Comparison of ENCODE assay signal across 11 cellular contexts in genomic region chr20:40532103-40532502, GRCh38.
DNase-seq lines count a peak whose midpoint lies in the region; ATAC-seq and TF ChIP-seq lines count a peak whose summit lies in the region.
"Had no signal": no experiment of that assay in that cellular context is flagged by ENCODE, and none has a peak within 500 bp of the region (broad histone marks: within the 10 kb centered on the region; RNA-seq: fewer than 3 reads in every experiment).

No MANE protein-coding gene starts in this region.

- CTCF ChIA-PET in SK-N-SH (lab: Yijun Ruan, JAX) = no interaction called here

- H3K4me1 ChIP-seq in SK-N-SH (ENCODE audit: control insufficient read depth in 1 of 2, insufficient read depth in 2 of 2, low read depth in 1 of 2, low read length in 1 of 2) (no peaks in the 10 kb centered on the region), mucosa of descending colon (ENCODE audit: low read depth) (no peaks in the 10 kb centered on the region)
- H3K4me1 ChIP-seq: uterus had no signal

- 23% methylated on average over 4 of the region's 4 CpGs for WGBS in SK-N-SH (ENCODE audit: low lambda C conversion rate)

- H4K20me1 ChIP-seq in SK-N-SH (ENCODE audit: insufficient read depth) = no peaks in the 10 kb centered on the region

- H3K4me2 ChIP-seq in SK-N-SH = no peak overlapping the region

- H3K27me3 Mint-ChIP-seq in activated T-helper 1 cell treated with anti-CD3 and anti-CD28 coated beads, Interleukin-12 subunit alpha, Interleukin-12 subunit beta, Interleukin-2, Interleukin-4 antibody, amounts not matched to agents 30 ng/mL and 10 ng/mL and 1 ng/mL, durations not matched to agents 14 hours and 24 hours and 36 hours (ENCODE audit: insufficient read depth) = no peaks in the 10 kb centered on the region
- H3K27me3 Mint-ChIP-seq in effector memory CD8-positive, alpha-beta T cell = peaks cover 4 to 11% of the 10 kb centered on the region in 2 donors
- H3K27me3 Mint-ChIP-seq: CD4-positive, CD25-positive, alpha-beta regulatory T cell had no signal

- intact Hi-C loops in mucosa of descending colon (cut with DNase I, micrococcal nuclease) = no loop called here
- intact Hi-C loops in activated T-helper 1 cell treated with anti-CD3 and anti-CD28 coated beads, Interleukin-12 subunit alpha, Interleukin-12 subunit beta, Interleukin-2, Interleukin-4 antibody, amounts not matched to agents 30 ng/mL and 10 ng/mL and 1 ng/mL, durations not matched to agents 14 hours and 24 hours and 36 hours (cut with micrococcal nuclease) = no loop called here

- no peak overlapping the region for H3K4me3 Mint-ChIP-seq in activated T-helper 1 cell treated with anti-CD3 and anti-CD28 coated beads, Interleukin-12 subunit alpha, Interleukin-12 subunit beta, Interleukin-2, Interleukin-4 antibody, amounts not matched to agents 30 ng/mL and 10 ng/mL and 1 ng/mL, durations not matched to agents 14 hours and 24 hours and 36 hours
- no peak overlapping the region for H3K4me3 Mint-ChIP-seq in effector memory CD8-positive, alpha-beta T cell
- H3K4me3 Mint-ChIP-seq: CD4-positive, CD25-positive, alpha-beta regulatory T cell had no signal

- no peak overlapping the region for H3K9ac ChIP-seq in SK-N-SH

- H3K9me2 ChIP-seq in SK-N-SH = no peaks in the 10 kb centered on the region

- H3K27ac Mint-ChIP-seq in activated T-helper 1 cell treated with anti-CD3 and anti-CD28 coated beads, Interleukin-12 subunit alpha, Interleukin-12 subunit beta, Interleukin-2, Interleukin-4 antibody, amounts not matched to agents 30 ng/mL and 10 ng/mL and 1 ng/mL, durations not matched to agents 14 hours and 24 hours and 36 hours = no peak overlapping the region
- no peak overlapping the region for H3K27ac Mint-ChIP-seq in effector memory CD8-positive, alpha-beta T cell
- H3K27ac Mint-ChIP-seq: CD4-positive, CD25-positive, alpha-beta regulatory T cell had no signal

- H3K36me3 Mint-ChIP-seq in activated T-helper 1 cell treated with anti-CD3 and anti-CD28 coated beads, Interleukin-12 subunit alpha, Interleukin-12 subunit beta, Interleukin-2, Interleukin-4 antibody, amounts not matched to agents 30 ng/mL and 10 ng/mL and 1 ng/mL, durations not matched to agents 14 hours and 24 hours and 36 hours (ENCODE audit: low read depth) = no peaks in the 10 kb centered on the region
- H3K36me3 Mint-ChIP-seq in effector memory CD8-positive, alpha-beta T cell (ENCODE audit: insufficient read depth) = no peaks in the 10 kb centered on the region
- H3K36me3 Mint-ChIP-seq: CD4-positive, CD25-positive, alpha-beta regulatory T cell had no signal

- H3K27me3 ChIP-seq in SK-N-SH (ENCODE audit: insufficient read depth) = peaks cover 3% of the 10 kb centered on the region; the same call in 1 of the 2 replicates
- H3K27me3 ChIP-seq: uterus had no signal

- no peaks in the 10 kb centered on the region for H3F3A ChIP-seq in SK-N-SH (replicated peaks; ENCODE audit: insufficient read depth)

- no peaks in the 10 kb centered on the region for H3K79me2 ChIP-seq in SK-N-SH (ENCODE audit: insufficient read depth)

- DNase-seq in SK-N-SH = no peak
- peak; percentile 13 for DNase-seq in astrocyte of the hippocampus (ENCODE audit: low read depth, low spot score)
- DNase-seq in mucosa of descending colon = no peak
- DNase-seq in activated T-helper 1 cell treated with anti-CD3 and anti-CD28 coated beads, Interleukin-12 subunit alpha, Interleukin-12 subunit beta, Interleukin-2, Interleukin-4 antibody, amounts not matched to agents 30 ng/mL and 10 ng/mL and 1 ng/mL, durations not matched to agents 14 hours and 24 hours and 36 hours (ENCODE audit: low spot score) = no peak
- DNase-seq in effector memory CD8-positive, alpha-beta T cell = no peak
- DNase-seq: MV-4-11, uterus had no signal

- TF ChIP-seq EP300 in SK-N-SH (IDR thresholded peaks at IDR 0.05; ENCODE audit: borderline replicate concordance in 1 of 2, low read depth in 1 of 2, low read length in 1 of 2) (no peak), Ishikawa (IDR thresholded peaks at IDR 0.05; ENCODE audit: borderline replicate concordance) (no peak)

- no peak overlapping the region for H2AFZ ChIP-seq in SK-N-SH (ENCODE audit: low read depth)

- H3K4me3 ChIP-seq in SK-N-SH (ENCODE audit: low read depth in 2 of 2, low read length in 1 of 2) (no peak overlapping the region), mucosa of descending colon (no peak overlapping the region)
- H3K4me3 ChIP-seq: uterus had no signal

- peaks cover 19% of the 10 kb centered on the region for H3K9me3 Mint-ChIP-seq in activated T-helper 1 cell treated with anti-CD3 and anti-CD28 coated beads, Interleukin-12 subunit alpha, Interleukin-12 subunit beta, Interleukin-2, Interleukin-4 antibody, amounts not matched to agents 30 ng/mL and 10 ng/mL and 1 ng/mL, durations not matched to agents 14 hours and 24 hours and 36 hours
- H3K9me3 Mint-ChIP-seq in effector memory CD8-positive, alpha-beta T cell = peaks cover 8 to 18% of the 10 kb centered on the region in 2 donors

- POLR2A ChIA-PET in SK-N-SH (lab: Yijun Ruan, JAX) = no interaction called here

- TF ChIP-seq CTCF in SK-N-SH (IDR thresholded peaks at IDR 0.05) (peak; percentile 51), mucosa of descending colon (IDR thresholded peaks at IDR 0.05) (no peak)

- TF ChIP-seq RAD21 in SK-N-SH (IDR thresholded peaks at IDR 0.05; ENCODE audit: low read length) = peak; percentile 24
- TF ChIP-seq RAD21 in Ishikawa (IDR thresholded peaks at IDR 0.05; ENCODE audit: low read depth) = peak; percentile 26; the same call in 1 of the 2 replicates

- no peak for ATAC-seq in SK-N-SH treated with all-trans-retinoic acid at 6 μM for 48 hours
- peak; percentile 46 for ATAC-seq in mucosa of descending colon
- ATAC-seq in GM18520 (IDR thresholded peaks at IDR 0.05; ENCODE audit: unreplicated experiment) = no peak
- no peak for ATAC-seq in effector memory CD8-positive, alpha-beta T cell (replicated peaks)

- H3K9me3 ChIP-seq in SK-N-SH (peaks cover 7% of the 10 kb centered on the region; the same call in 1 of the 2 replicates), mucosa of descending colon (peaks cover 14% of the 10 kb centered on the region)
- H3K9me3 ChIP-seq: uterus had no signal

- no peaks in the 10 kb centered on the region for H3K4me1 Mint-ChIP-seq in activated T-helper 1 cell treated with anti-CD3 and anti-CD28 coated beads, Interleukin-12 subunit alpha, Interleukin-12 subunit beta, Interleukin-2, Interleukin-4 antibody, amounts not matched to agents 30 ng/mL and 10 ng/mL and 1 ng/mL, durations not matched to agents 14 hours and 24 hours and 36 hours (ENCODE audit: low read depth)
- no peaks in the 10 kb centered on the region for H3K4me1 Mint-ChIP-seq in effector memory CD8-positive, alpha-beta T cell (ENCODE audit: low read depth in 2 of 2)
- H3K4me1 Mint-ChIP-seq: CD4-positive, CD25-positive, alpha-beta regulatory T cell had no signal

- H3K27ac ChIP-seq in SK-N-SH (ENCODE audit: low read depth in 2 of 2, low read length in 1 of 2) = no peak overlapping the region
- H3K27ac ChIP-seq: uterus had no signal

- H3K36me3 ChIP-seq in SK-N-SH (replicated peaks in 1 of 2; ENCODE audit: control insufficient read depth in 1 of 2, insufficient read depth in 2 of 2, low read length in 1 of 2) (no peaks in the 10 kb centered on the region), mucosa of descending colon (ENCODE audit: low read depth) (no peaks in the 10 kb centered on the region)
- H3K36me3 ChIP-seq: uterus had no signal

TF ChIP-seq in SK-N-SH, 30 proteins besides CTCF, POLR2A, EP300 and RAD21 (continues in another document):
- no peak for TF ChIP-seq MAX (IDR thresholded peaks at IDR 0.05; ENCODE audit: low read depth)
- no peak for TF ChIP-seq NRF1 (IDR thresholded peaks at IDR 0.05; ENCODE audit: low read depth, low read length)
- TF ChIP-seq SMC3 (IDR thresholded peaks at IDR 0.05; ENCODE audit: low read depth, low read length) = no peak
- TF ChIP-seq CHD2 (IDR thresholded peaks at IDR 0.05; ENCODE audit: low read length, partially characterized antibody) = no peak
- no peak for TF ChIP-seq GABPA (IDR thresholded peaks at IDR 0.05; ENCODE audit: low read depth)

TF ChIP-seq in SK-N-SH treated with all-trans-retinoic acid at 6 μM for 48 hours, 23 proteins besides CTCF, POLR2A, EP300 and RAD21 (continues in another document):
- TF ChIP-seq TOX (CRISPR knock-in tag; IDR thresholded peaks at IDR 0.05; ENCODE audit: borderline replicate concordance) (no peak), ZFP3 (CRISPR knock-in tag; IDR thresholded peaks at IDR 0.05) (no peak), POU6F1 (CRISPR knock-in tag; IDR thresholded peaks at IDR 0.05; ENCODE audit: borderline replicate concordance, low read depth) (no peak), OSR1 (CRISPR knock-in tag; IDR thresholded peaks at IDR 0.05) (no peak)

TF ChIP-seq in Ishikawa, 13 proteins besides CTCF, POLR2A, EP300 and RAD21 (continues in another document):
- no peak for TF ChIP-seq YY1 (IDR thresholded peaks at IDR 0.05; ENCODE audit: low read depth)
- no peak for TF ChIP-seq TEAD4 (IDR thresholded peaks at IDR 0.05)
- no peak for TF ChIP-seq EGR1 (IDR thresholded peaks at IDR 0.05)
- TF ChIP-seq NFIC (IDR thresholded peaks at IDR 0.05) = no peak
- TF ChIP-seq TAF1 (IDR thresholded peaks at IDR 0.05; ENCODE audit: low read depth) = no peak
- TF ChIP-seq CEBPB (IDR thresholded peaks at IDR 0.05) = no peak
- TF ChIP-seq ZBTB7A (IDR thresholded peaks at IDR 0.05; ENCODE audit: low read depth) = no peak
- no peak for TF ChIP-seq CREB1 (IDR thresholded peaks at IDR 0.05; ENCODE audit: low read depth)
- TF ChIP-seq FOXM1 (IDR thresholded peaks at IDR 0.05; ENCODE audit: borderline replicate concordance, low read depth) = no peak
- no peak for TF ChIP-seq TCF12 (IDR thresholded peaks at IDR 0.05; ENCODE audit: low read depth)
